29 cellular contexts compared by ENCODE assay signal in genomic region chr20:35984382-35984781, GRCh38.
"Had no signal": no experiment of that assay in that cellular context is flagged by ENCODE, and none has a peak within 500 bp of the region (broad histone marks: within the 10 kb centered on the region; RNA-seq: fewer than 3 reads in every experiment).

No MANE protein-coding gene starts in this region.

- H3K9me3 ChIP-seq: left ventricle myocardium inferior, neutrophil, sigmoid colon, stomach, thyroid gland, upper lobe of left lung had no signal

- DNase-seq: activated CD4-positive, alpha-beta T cell treated with anti-CD3 and anti-CD28 coated beads for 36 hours; activated CD4-positive, CD25-positive, alpha-beta regulatory T cell; activated CD8-positive, alpha-beta memory T cell treated with anti-CD3 and anti-CD28 coated beads, Interleukin-2, amount 10 ng/mL, durations not matched to agents 7 days and 5 days; activated CD8-positive, alpha-beta T cell treated with anti-CD3 and anti-CD28 coated beads, Interleukin-2, amount 10 ng/mL, durations not matched to agents 7 days and 5 days; activated effector memory CD4-positive, alpha-beta T cell treated with anti-CD3 and anti-CD28 coated beads, Interleukin-2, amount 50 U/mL, for 16 hours; activated naive CD4-positive, alpha-beta T cell treated with anti-CD3 and anti-CD28 coated beads, Interleukin-2, amount 10 ng/mL, durations not matched to agents 7 days and 5 days; activated naive CD8-positive, alpha-beta T cell treated with anti-CD3 and anti-CD28 coated beads, Interleukin-2, amount 50 U/mL, for 24 hours; activated T-cell treated with anti-CD3 and anti-CD28 coated beads for 4 hours; amygdala; caudate nucleus; cortex of kidney; foreskin fibroblast; head of caudate nucleus; hypothalamus; kidney glomerular epithelial cell; left ventricle myocardium inferior; mesendoderm; sigmoid colon; small intestine; stimulated activated CD4-positive, alpha-beta T cell treated with anti-CD3 and anti-CD28 coated beads, Interleukin-4, amount 100 ng/mL, for 24 hours; stomach; thyroid gland; upper lobe of left lung had no signal

- H3K4me3 ChIP-seq: left ventricle myocardium inferior, lung, sigmoid colon, stomach, thyroid gland, upper lobe of left lung had no signal

- H3K4me3 Mint-ChIP-seq: activated CD4-positive, alpha-beta T cell treated with anti-CD3 and anti-CD28 coated beads for 36 hours; activated CD8-positive, alpha-beta memory T cell treated with anti-CD3 and anti-CD28 coated beads, Interleukin-2, amount 10 ng/mL, durations not matched to agents 7 days and 5 days; activated CD8-positive, alpha-beta T cell treated with anti-CD3 and anti-CD28 coated beads, Interleukin-2, amount 10 ng/mL, durations not matched to agents 7 days and 5 days; activated naive CD4-positive, alpha-beta T cell treated with anti-CD3 and anti-CD28 coated beads, Interleukin-2, amount 10 ng/mL, durations not matched to agents 7 days and 5 days; activated naive CD8-positive, alpha-beta T cell treated with anti-CD3 and anti-CD28 coated beads, Interleukin-2, amount 50 U/mL, for 24 hours; nephron; stimulated activated memory B cell treated with anti-CD40 and anti-IgM and Interleukin-4, amounts not matched to agents 10 μg/mL and 1 μg/mL and 100 μg/mL, for 72 hours had no signal

- H3K9me3 Mint-ChIP-seq: activated naive CD4-positive, alpha-beta T cell treated with anti-CD3 and anti-CD28 coated beads, Interleukin-2, amount 10 ng/mL, durations not matched to agents 7 days and 5 days; activated naive CD8-positive, alpha-beta T cell treated with anti-CD3 and anti-CD28 coated beads, Interleukin-2, amount 50 U/mL, for 24 hours; nephron; stimulated activated memory B cell treated with anti-CD40 and anti-IgM and Interleukin-4, amounts not matched to agents 10 μg/mL and 1 μg/mL and 100 μg/mL, for 72 hours had no signal

- H3K36me3 ChIP-seq: left ventricle myocardium inferior, neutrophil, sigmoid colon, stomach, thyroid gland, upper lobe of left lung had no signal

- H3K36me3 Mint-ChIP-seq: activated CD8-positive, alpha-beta memory T cell treated with anti-CD3 and anti-CD28 coated beads, Interleukin-2, amount 10 ng/mL, durations not matched to agents 7 days and 5 days; activated naive CD4-positive, alpha-beta T cell treated with anti-CD3 and anti-CD28 coated beads, Interleukin-2, amount 10 ng/mL, durations not matched to agents 7 days and 5 days; stimulated activated memory B cell treated with anti-CD40 and anti-IgM and Interleukin-4, amounts not matched to agents 10 μg/mL and 1 μg/mL and 100 μg/mL, for 72 hours had no signal

- H3K27me3 ChIP-seq: sigmoid colon, thyroid gland, upper lobe of left lung had no signal

- H3K27ac ChIP-seq: left ventricle myocardium inferior, neutrophil, sigmoid colon, stomach, thyroid gland, upper lobe of left lung had no signal

- H3K27me3 Mint-ChIP-seq: activated CD4-positive, alpha-beta T cell treated with anti-CD3 and anti-CD28 coated beads for 36 hours had no signal

- ATAC-seq: activated CD4-positive, alpha-beta T cell treated with anti-CD3 and anti-CD28 coated beads for 36 hours; activated CD8-positive, alpha-beta memory T cell treated with anti-CD3 and anti-CD28 coated beads, Interleukin-2, amount 10 ng/mL, durations not matched to agents 7 days and 5 days; activated CD8-positive, alpha-beta T cell treated with anti-CD3 and anti-CD28 coated beads, Interleukin-2, amount 10 ng/mL, durations not matched to agents 7 days and 5 days; activated naive CD8-positive, alpha-beta T cell treated with anti-CD3 and anti-CD28 coated beads, Interleukin-2, amount 50 U/mL, for 24 hours; esophagus mucosa; stimulated activated memory B cell treated with anti-CD40 and anti-IgM and Interleukin-4, amounts not matched to agents 10 μg/mL and 1 μg/mL and 100 μg/mL, for 72 hours had no signal

- H3K4me1 ChIP-seq: left ventricle myocardium inferior, sigmoid colon, stomach, thyroid gland, upper lobe of left lung had no signal

- H3K27ac Mint-ChIP-seq: activated CD4-positive, alpha-beta T cell treated with anti-CD3 and anti-CD28 coated beads for 36 hours; activated CD8-positive, alpha-beta memory T cell treated with anti-CD3 and anti-CD28 coated beads, Interleukin-2, amount 10 ng/mL, durations not matched to agents 7 days and 5 days; activated CD8-positive, alpha-beta T cell treated with anti-CD3 and anti-CD28 coated beads, Interleukin-2, amount 10 ng/mL, durations not matched to agents 7 days and 5 days; activated naive CD4-positive, alpha-beta T cell treated with anti-CD3 and anti-CD28 coated beads, Interleukin-2, amount 10 ng/mL, durations not matched to agents 7 days and 5 days; activated naive CD8-positive, alpha-beta T cell treated with anti-CD3 and anti-CD28 coated beads, Interleukin-2, amount 50 U/mL, for 24 hours; nephron; progenitor cell of endocrine pancreas; stimulated activated memory B cell treated with anti-CD40 and anti-IgM and Interleukin-4, amounts not matched to agents 10 μg/mL and 1 μg/mL and 100 μg/mL, for 72 hours had no signal

- H3K4me1 Mint-ChIP-seq: activated CD4-positive, alpha-beta T cell treated with anti-CD3 and anti-CD28 coated beads for 36 hours; activated naive CD4-positive, alpha-beta T cell treated with anti-CD3 and anti-CD28 coated beads, Interleukin-2, amount 10 ng/mL, durations not matched to agents 7 days and 5 days; activated naive CD8-positive, alpha-beta T cell treated with anti-CD3 and anti-CD28 coated beads, Interleukin-2, amount 50 U/mL, for 24 hours; nephron; stimulated activated memory B cell treated with anti-CD40 and anti-IgM and Interleukin-4, amounts not matched to agents 10 μg/mL and 1 μg/mL and 100 μg/mL, for 72 hours had no signal
